In genomic region chr14:68158640-68159039, GRCh38 we compare ENCODE assay signal across 2 cellular contexts.
TF ChIP-seq lines count a peak whose summit lies in the region.

No MANE protein-coding gene starts in this region.

TF ChIP-seq in HCT116, 20 proteins besides CTCF, POLR2A, EP300 and RAD21:
- TF ChIP-seq EZH2phosphoT487 (IDR thresholded peaks at IDR 0.05; ENCODE audit: borderline replicate concordance), result no peak
- TF ChIP-seq JUND (IDR thresholded peaks at IDR 0.05), result no peak
- no peak for TF ChIP-seq FOSL1 (IDR thresholded peaks at IDR 0.05; ENCODE audit: low read depth)
- no peak for TF ChIP-seq CEBPB (IDR thresholded peaks at IDR 0.05; ENCODE audit: low read depth)
- TF ChIP-seq MAX (IDR thresholded peaks at IDR 0.05), result no peak
- TF ChIP-seq SP1 (IDR thresholded peaks at IDR 0.05; ENCODE audit: low read depth), result no peak
- TF ChIP-seq EZH2 (IDR thresholded peaks at IDR 0.05), result no peak

TF ChIP-seq in GM12891, 5 proteins besides CTCF, POLR2A, EP300 and RAD21:
- TF ChIP-seq PAX5 (IDR thresholded peaks at IDR 0.05; ENCODE audit: insufficient read depth, low read length, severe bottlenecking) (no peak), TAF1 (IDR thresholded peaks at IDR 0.05; ENCODE audit: low read depth, low read length) (no peak), POLR2AphosphoS5 (IDR thresholded peaks at IDR 0.05; ENCODE audit: low read depth, low read length) (no peak), SPI1 (IDR thresholded peaks at IDR 0.05; ENCODE audit: low read depth, low read length) (no peak), POU2F2 (IDR thresholded peaks at IDR 0.05; ENCODE audit: low read depth, low read length) (no peak)
